Comparison of ENCODE assay signal across 1 cellular context in genomic region chr16:57840833-57841232, GRCh38.
A peak's percentile ranks its signal among the peaks of the same experiment; 100 is the strongest.
TF ChIP-seq lines count a peak whose summit lies in the region.

No MANE protein-coding gene starts in this region.

TF ChIP-seq in HepG2, 621 proteins besides CTCF, POLR2A, EP300 and RAD21 (continued from another document and continues in another):
- TF ChIP-seq, protein P1, sequence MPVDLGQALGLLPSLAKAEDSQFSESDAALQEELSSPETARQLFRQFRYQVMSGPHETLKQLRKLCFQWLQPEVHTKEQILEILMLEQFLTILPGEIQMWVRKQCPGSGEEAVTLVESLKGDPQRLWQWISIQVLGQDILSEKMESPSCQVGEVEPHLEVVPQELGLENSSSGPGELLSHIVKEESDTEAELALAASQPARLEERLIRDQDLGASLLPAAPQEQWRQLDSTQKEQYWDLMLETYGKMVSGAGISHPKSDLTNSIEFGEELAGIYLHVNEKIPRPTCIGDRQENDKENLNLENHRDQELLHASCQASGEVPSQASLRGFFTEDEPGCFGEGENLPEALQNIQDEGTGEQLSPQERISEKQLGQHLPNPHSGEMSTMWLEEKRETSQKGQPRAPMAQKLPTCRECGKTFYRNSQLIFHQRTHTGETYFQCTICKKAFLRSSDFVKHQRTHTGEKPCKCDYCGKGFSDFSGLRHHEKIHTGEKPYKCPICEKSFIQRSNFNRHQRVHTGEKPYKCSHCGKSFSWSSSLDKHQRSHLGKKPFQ (CRISPR knock-in tag; IDR thresholded peaks at IDR 0.05; ENCODE audit: insufficient replicate concordance): no peak
- TF ChIP-seq BRCA1 (CRISPR knock-in tag; IDR thresholded peaks at IDR 0.05): no peak
- TF ChIP-seq ZNF136 (CRISPR knock-in tag; IDR thresholded peaks at IDR 0.05; ENCODE audit: low read depth): peak; percentile 44; the same call in 1 of the 2 replicates
- TF ChIP-seq PHF5A (CRISPR knock-in tag; IDR thresholded peaks at IDR 0.05; ENCODE audit: low read depth, unreplicated experiment): peak; percentile 49
- TF ChIP-seq ZNF747 (CRISPR knock-in tag; IDR thresholded peaks at IDR 0.05; ENCODE audit: borderline replicate concordance): no peak; the same call in 1 of the 2 replicates
- TF ChIP-seq JUN (CRISPR knock-in tag; IDR thresholded peaks at IDR 0.05): no peak
- no peak for TF ChIP-seq ZNF567 (CRISPR knock-in tag; IDR thresholded peaks at IDR 0.05; ENCODE audit: borderline replicate concordance)
- no peak for TF ChIP-seq ZFP37 (CRISPR knock-in tag; IDR thresholded peaks at IDR 0.05; ENCODE audit: borderline replicate concordance)
- no peak; the same call in 1 of the 2 replicates for TF ChIP-seq ZFP91 (CRISPR knock-in tag; IDR thresholded peaks at IDR 0.05; ENCODE audit: borderline replicate concordance)
- no peak for TF ChIP-seq SRSF9 (IDR thresholded peaks at IDR 0.05; ENCODE audit: borderline replicate concordance, insufficient read depth, low read depth, low read length, poor library complexity, severe bottlenecking)
- TF ChIP-seq, protein P2, sequence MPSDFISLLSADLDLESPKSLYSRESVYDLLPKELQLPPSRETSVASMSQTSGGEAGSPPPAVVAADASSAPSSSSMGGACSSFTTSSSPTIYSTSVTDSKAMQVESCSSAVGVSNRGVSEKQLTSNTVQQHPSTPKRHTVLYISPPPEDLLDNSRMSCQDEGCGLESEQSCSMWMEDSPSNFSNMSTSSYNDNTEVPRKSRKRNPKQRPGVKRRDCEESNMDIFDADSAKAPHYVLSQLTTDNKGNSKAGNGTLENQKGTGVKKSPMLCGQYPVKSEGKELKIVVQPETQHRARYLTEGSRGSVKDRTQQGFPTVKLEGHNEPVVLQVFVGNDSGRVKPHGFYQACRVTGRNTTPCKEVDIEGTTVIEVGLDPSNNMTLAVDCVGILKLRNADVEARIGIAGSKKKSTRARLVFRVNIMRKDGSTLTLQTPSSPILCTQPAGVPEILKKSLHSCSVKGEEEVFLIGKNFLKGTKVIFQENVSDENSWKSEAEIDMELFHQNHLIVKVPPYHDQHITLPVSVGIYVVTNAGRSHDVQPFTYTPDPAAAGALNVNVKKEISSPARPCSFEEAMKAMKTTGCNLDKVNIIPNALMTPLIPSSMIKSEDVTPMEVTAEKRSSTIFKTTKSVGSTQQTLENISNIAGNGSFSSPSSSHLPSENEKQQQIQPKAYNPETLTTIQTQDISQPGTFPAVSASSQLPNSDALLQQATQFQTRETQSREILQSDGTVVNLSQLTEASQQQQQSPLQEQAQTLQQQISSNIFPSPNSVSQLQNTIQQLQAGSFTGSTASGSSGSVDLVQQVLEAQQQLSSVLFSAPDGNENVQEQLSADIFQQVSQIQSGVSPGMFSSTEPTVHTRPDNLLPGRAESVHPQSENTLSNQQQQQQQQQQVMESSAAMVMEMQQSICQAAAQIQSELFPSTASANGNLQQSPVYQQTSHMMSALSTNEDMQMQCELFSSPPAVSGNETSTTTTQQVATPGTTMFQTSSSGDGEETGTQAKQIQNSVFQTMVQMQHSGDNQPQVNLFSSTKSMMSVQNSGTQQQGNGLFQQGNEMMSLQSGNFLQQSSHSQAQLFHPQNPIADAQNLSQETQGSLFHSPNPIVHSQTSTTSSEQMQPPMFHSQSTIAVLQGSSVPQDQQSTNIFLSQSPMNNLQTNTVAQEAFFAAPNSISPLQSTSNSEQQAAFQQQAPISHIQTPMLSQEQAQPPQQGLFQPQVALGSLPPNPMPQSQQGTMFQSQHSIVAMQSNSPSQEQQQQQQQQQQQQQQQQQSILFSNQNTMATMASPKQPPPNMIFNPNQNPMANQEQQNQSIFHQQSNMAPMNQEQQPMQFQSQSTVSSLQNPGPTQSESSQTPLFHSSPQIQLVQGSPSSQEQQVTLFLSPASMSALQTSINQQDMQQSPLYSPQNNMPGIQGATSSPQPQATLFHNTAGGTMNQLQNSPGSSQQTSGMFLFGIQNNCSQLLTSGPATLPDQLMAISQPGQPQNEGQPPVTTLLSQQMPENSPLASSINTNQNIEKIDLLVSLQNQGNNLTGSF (CRISPR knock-in tag; IDR thresholded peaks at IDR 0.05): no peak
- no peak; the same call in 1 of the 2 replicates for TF ChIP-seq ZNF644 (CRISPR knock-in tag; IDR thresholded peaks at IDR 0.05; ENCODE audit: low read depth)
- TF ChIP-seq TBL1XR1 (IDR thresholded peaks at IDR 0.05; ENCODE audit: borderline replicate concordance, low read length, partially characterized antibody): no peak
- TF ChIP-seq PRMT3 (CRISPR knock-in tag; IDR thresholded peaks at IDR 0.05; ENCODE audit: borderline replicate concordance, low read depth): no peak
- TF ChIP-seq JDP2 (CRISPR knock-in tag; IDR thresholded peaks at IDR 0.05; ENCODE audit: borderline replicate concordance): no peak
- TF ChIP-seq, protein P3, sequence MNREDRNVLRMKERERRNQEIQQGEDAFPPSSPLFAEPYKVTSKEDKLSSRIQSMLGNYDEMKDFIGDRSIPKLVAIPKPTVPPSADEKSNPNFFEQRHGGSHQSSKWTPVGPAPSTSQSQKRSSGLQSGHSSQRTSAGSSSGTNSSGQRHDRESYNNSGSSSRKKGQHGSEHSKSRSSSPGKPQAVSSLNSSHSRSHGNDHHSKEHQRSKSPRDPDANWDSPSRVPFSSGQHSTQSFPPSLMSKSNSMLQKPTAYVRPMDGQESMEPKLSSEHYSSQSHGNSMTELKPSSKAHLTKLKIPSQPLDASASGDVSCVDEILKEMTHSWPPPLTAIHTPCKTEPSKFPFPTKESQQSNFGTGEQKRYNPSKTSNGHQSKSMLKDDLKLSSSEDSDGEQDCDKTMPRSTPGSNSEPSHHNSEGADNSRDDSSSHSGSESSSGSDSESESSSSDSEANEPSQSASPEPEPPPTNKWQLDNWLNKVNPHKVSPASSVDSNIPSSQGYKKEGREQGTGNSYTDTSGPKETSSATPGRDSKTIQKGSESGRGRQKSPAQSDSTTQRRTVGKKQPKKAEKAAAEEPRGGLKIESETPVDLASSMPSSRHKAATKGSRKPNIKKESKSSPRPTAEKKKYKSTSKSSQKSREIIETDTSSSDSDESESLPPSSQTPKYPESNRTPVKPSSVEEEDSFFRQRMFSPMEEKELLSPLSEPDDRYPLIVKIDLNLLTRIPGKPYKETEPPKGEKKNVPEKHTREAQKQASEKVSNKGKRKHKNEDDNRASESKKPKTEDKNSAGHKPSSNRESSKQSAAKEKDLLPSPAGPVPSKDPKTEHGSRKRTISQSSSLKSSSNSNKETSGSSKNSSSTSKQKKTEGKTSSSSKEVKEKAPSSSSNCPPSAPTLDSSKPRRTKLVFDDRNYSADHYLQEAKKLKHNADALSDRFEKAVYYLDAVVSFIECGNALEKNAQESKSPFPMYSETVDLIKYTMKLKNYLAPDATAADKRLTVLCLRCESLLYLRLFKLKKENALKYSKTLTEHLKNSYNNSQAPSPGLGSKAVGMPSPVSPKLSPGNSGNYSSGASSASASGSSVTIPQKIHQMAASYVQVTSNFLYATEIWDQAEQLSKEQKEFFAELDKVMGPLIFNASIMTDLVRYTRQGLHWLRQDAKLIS (CRISPR knock-in tag; IDR thresholded peaks at IDR 0.05): no peak
- TF ChIP-seq, protein P4, sequence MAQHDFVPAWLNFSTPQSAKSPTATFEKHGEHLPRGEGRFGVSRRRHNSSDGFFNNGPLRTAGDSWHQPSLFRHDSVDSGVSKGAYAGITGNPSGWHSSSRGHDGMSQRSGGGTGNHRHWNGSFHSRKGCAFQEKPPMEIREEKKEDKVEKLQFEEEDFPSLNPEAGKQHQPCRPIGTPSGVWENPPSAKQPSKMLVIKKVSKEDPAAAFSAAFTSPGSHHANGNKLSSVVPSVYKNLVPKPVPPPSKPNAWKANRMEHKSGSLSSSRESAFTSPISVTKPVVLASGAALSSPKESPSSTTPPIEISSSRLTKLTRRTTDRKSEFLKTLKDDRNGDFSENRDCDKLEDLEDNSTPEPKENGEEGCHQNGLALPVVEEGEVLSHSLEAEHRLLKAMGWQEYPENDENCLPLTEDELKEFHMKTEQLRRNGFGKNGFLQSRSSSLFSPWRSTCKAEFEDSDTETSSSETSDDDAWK (CRISPR knock-in tag; IDR thresholded peaks at IDR 0.05): no peak
- TF ChIP-seq RELA (CRISPR knock-in tag; IDR thresholded peaks at IDR 0.05): no peak
- TF ChIP-seq ZNF576 (CRISPR knock-in tag; IDR thresholded peaks at IDR 0.05): no peak
- TF ChIP-seq ZMYM2 (CRISPR knock-in tag; IDR thresholded peaks at IDR 0.05): peak; percentile 63; the same call in 1 of the 2 replicates
- no peak for TF ChIP-seq PBX3 (CRISPR knock-in tag; IDR thresholded peaks at IDR 0.05; ENCODE audit: borderline replicate concordance)
- no peak for TF ChIP-seq RBM22 (optimal IDR thresholded peaks at IDR 0.05; ENCODE audit: low read length)
- no peak for TF ChIP-seq ZNF256 (CRISPR knock-in tag; conservative IDR thresholded peaks at IDR 0.05)
- no peak for TF ChIP-seq ZBTB7A (CRISPR knock-in tag; IDR thresholded peaks at IDR 0.05)
- peak; percentile 83; the same call in 1 of the 2 replicates for TF ChIP-seq ZNF292 (CRISPR knock-in tag; IDR thresholded peaks at IDR 0.05; ENCODE audit: borderline replicate concordance, low read depth)
- TF ChIP-seq ZNF251 (CRISPR knock-in tag; IDR thresholded peaks at IDR 0.05): no peak
- TF ChIP-seq ARNTL (CRISPR knock-in tag; IDR thresholded peaks at IDR 0.05): no peak
- TF ChIP-seq, protein P5, sequence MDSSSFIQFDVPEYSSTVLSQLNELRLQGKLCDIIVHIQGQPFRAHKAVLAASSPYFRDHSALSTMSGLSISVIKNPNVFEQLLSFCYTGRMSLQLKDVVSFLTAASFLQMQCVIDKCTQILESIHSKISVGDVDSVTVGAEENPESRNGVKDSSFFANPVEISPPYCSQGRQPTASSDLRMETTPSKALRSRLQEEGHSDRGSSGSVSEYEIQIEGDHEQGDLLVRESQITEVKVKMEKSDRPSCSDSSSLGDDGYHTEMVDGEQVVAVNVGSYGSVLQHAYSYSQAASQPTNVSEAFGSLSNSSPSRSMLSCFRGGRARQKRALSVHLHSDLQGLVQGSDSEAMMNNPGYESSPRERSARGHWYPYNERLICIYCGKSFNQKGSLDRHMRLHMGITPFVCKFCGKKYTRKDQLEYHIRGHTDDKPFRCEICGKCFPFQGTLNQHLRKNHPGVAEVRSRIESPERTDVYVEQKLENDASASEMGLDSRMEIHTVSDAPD (CRISPR knock-in tag; IDR thresholded peaks at IDR 0.05): peak; percentile 81
- no peak for TF ChIP-seq SNAPC5 (CRISPR knock-in tag; IDR thresholded peaks at IDR 0.05; ENCODE audit: borderline replicate concordance)
- no peak for TF ChIP-seq ZNF761 (CRISPR knock-in tag; conservative IDR thresholded peaks at IDR 0.05)
- peak; percentile 66; the same call in 1 of the 2 replicates for TF ChIP-seq ZNF430 (CRISPR knock-in tag; IDR thresholded peaks at IDR 0.05)
- peak; percentile 68; the same call in 1 of the 2 replicates for TF ChIP-seq ZNF788 (CRISPR knock-in tag; IDR thresholded peaks at IDR 0.05; ENCODE audit: borderline replicate concordance)
- TF ChIP-seq, protein P6, sequence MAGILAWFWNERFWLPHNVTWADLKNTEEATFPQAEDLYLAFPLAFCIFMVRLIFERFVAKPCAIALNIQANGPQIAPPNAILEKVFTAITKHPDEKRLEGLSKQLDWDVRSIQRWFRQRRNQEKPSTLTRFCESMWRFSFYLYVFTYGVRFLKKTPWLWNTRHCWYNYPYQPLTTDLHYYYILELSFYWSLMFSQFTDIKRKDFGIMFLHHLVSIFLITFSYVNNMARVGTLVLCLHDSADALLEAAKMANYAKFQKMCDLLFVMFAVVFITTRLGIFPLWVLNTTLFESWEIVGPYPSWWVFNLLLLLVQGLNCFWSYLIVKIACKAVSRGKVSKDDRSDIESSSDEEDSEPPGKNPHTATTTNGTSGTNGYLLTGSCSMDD (CRISPR knock-in tag; IDR thresholded peaks at IDR 0.05): no peak
- TF ChIP-seq GPN1 (CRISPR knock-in tag; IDR thresholded peaks at IDR 0.05; ENCODE audit: borderline replicate concordance): no peak
- TF ChIP-seq NCOA5 (CRISPR knock-in tag; IDR thresholded peaks at IDR 0.05): no peak
- TF ChIP-seq ZNF431 (CRISPR knock-in tag; IDR thresholded peaks at IDR 0.05; ENCODE audit: borderline replicate concordance, low read depth): no peak
- no peak for TF ChIP-seq ZNF724P (CRISPR knock-in tag; IDR thresholded peaks at IDR 0.05; ENCODE audit: borderline replicate concordance)
- TF ChIP-seq NBN (conservative IDR thresholded peaks at IDR 0.05): no peak
- peak; percentile 57 for TF ChIP-seq NR2F6 (IDR thresholded peaks at IDR 0.05)
- peak; percentile 93 for TF ChIP-seq NR2F6 (CRISPR knock-in tag; IDR thresholded peaks at IDR 0.05)
- TF ChIP-seq NFYC (CRISPR knock-in tag; IDR thresholded peaks at IDR 0.05): no peak
- no peak for TF ChIP-seq MLLT10 (CRISPR knock-in tag; IDR thresholded peaks at IDR 0.05)
- no peak for TF ChIP-seq HBP1 (CRISPR knock-in tag; IDR thresholded peaks at IDR 0.05; ENCODE audit: low read depth)
- TF ChIP-seq CCDC6 (CRISPR knock-in tag; IDR thresholded peaks at IDR 0.05): no peak
